23 cellular contexts compared by ENCODE assay signal in the genomic region with DNA sequence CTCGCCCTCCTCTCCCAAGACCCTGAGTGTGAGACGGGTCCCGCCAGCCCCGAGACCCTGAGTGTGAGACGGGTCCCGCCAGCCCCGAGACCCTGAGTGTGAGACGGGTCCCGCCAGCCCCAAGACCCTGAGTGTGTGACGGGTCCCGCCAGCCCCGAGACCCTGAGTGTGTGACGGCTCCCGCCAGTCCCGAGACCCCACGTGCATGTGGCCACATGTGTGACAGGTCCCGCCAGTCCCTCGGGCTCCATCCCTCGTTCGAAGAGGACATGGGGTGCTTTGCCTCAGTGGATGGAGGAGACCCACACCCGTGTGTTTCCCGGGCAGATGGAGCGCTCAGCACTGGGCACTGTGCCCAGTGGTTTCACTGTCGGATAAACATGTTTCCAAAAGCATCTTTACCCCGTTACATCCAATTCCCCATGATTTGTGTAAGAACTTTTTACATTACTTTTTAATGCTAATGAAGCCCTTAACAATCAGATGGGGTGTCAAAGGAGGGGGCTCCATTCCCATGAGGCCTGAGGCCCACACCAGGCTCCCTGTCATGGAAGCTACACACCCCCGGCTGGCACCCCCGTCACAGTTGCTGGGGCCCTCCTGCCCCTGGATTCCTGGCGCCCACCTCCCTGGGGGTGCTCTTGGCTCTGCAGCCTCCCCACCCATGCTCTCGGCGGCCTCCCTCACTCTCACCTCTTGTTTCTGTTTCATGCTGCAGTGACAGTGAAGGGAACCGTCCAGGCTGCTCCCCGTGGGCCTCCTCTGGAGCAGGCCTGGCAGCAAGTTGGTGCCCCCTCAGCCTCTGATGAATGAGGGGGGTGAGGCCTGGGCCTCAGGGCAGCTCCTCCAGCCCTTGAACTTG. TPM values are rescaled to one million over a fixed set of nuclear protein-coding genes. Genes with fewer than 3 reads are reported as not detected.
"Had no signal": no experiment of that assay in that cellular context is flagged by ENCODE, and none has a peak within 500 bp of the region (broad histone marks: within the 10 kb centered on the region; RNA-seq: fewer than 3 reads in every experiment).

No MANE protein-coding gene starts in this region.

- H3K36me3 Mint-ChIP-seq: activated naive CD4-positive, alpha-beta T cell treated with anti-CD3 and anti-CD28 coated beads, Interleukin-2, amount 10 ng/mL, durations not matched to agents 7 days and 5 days had no signal

- H3K27me3 ChIP-seq: thyroid gland had no signal

- H3K27ac ChIP-seq: breast epithelium, thyroid gland had no signal

- H3K9me3 ChIP-seq: breast epithelium, thyroid gland had no signal

- DNase-seq: activated CD4-positive, alpha-beta T cell treated with anti-CD3 and anti-CD28 coated beads, Interleukin-2, amount 50 U/mL, for 1 hour; activated CD4-positive, CD25-positive, alpha-beta regulatory T cell treated with anti-CD3 and anti-CD28 coated beads, Interleukin-2, amount 50 U/mL, for 72 hours; activated CD8-positive, alpha-beta memory T cell treated with anti-CD3 and anti-CD28 coated beads, Interleukin-2, amount 50 U/mL, for 4 hours; activated naive CD4-positive, alpha-beta T cell treated with anti-CD3 and anti-CD28 coated beads, Interleukin-2, amount 10 ng/mL, durations not matched to agents 7 days and 5 days; activated T-cell treated with anti-CD3 and anti-CD28 coated beads, Interleukin-2, amount 50 U/mL, for 4 hours; hippocampal formation; left colon; mammary epithelial cell; nephron progenitor cell; occipital lobe; retina; stimulated activated CD4-positive, alpha-beta T cell treated with anti-CD3 and anti-CD28 coated beads, Interleukin-12 subunit alpha, Interleukin-12 subunit beta, amount 100 ng/mL, for 4 hours; stimulated activated CD4-positive, alpha-beta T cell treated with anti-CD3 and anti-CD28 coated beads, Interleukin-1b, Interleukin-23, amount 100 ng/mL, for 48 hours; stimulated activated CD8-positive, alpha-beta memory T cell treated with anti-CD3 and anti-CD28 coated beads, Interleukin-4, amount 100 ng/mL, for 48 hours; stimulated activated naive CD4-positive, alpha-beta T cell; thyroid gland had no signal

- ATAC-seq: activated T-cell treated with anti-CD3 and anti-CD28 coated beads, Interleukin-2, amount 50 U/mL, for 4 hours; left colon had no signal

- H3K27ac Mint-ChIP-seq: activated naive CD4-positive, alpha-beta T cell treated with anti-CD3 and anti-CD28 coated beads, Interleukin-2, amount 10 ng/mL, durations not matched to agents 7 days and 5 days; T-helper 2 cell treated with Interferon-gamma antibody and Interleukin-4, amounts not matched to agents 5 μg/mL and 100 μg/mL, for 36 hours had no signal

- H3K4me3 Mint-ChIP-seq: activated naive CD4-positive, alpha-beta T cell treated with anti-CD3 and anti-CD28 coated beads, Interleukin-2, amount 10 ng/mL, durations not matched to agents 7 days and 5 days; activated T-cell treated with anti-CD3 and anti-CD28 coated beads, Interleukin-2, amount 50 U/mL, for 4 hours; nephron progenitor cell; T-helper 2 cell treated with Interferon-gamma antibody and Interleukin-4, amounts not matched to agents 5 μg/mL and 100 μg/mL, for 36 hours had no signal

- H3K9me3 Mint-ChIP-seq: activated naive CD4-positive, alpha-beta T cell treated with anti-CD3 and anti-CD28 coated beads, Interleukin-2, amount 10 ng/mL, durations not matched to agents 7 days and 5 days; activated T-cell treated with anti-CD3 and anti-CD28 coated beads, Interleukin-2, amount 50 U/mL, for 4 hours; nephron progenitor cell; T-helper 2 cell treated with Interferon-gamma antibody and Interleukin-4, amounts not matched to agents 5 μg/mL and 100 μg/mL, for 36 hours had no signal

- H3K4me1 ChIP-seq: breast epithelium, thyroid gland had no signal

- H3K36me3 ChIP-seq: breast epithelium, thyroid gland had no signal

- FAIRE-seq: islet of Langerhans had no signal

- H3K4me1 Mint-ChIP-seq: activated naive CD4-positive, alpha-beta T cell treated with anti-CD3 and anti-CD28 coated beads, Interleukin-2, amount 10 ng/mL, durations not matched to agents 7 days and 5 days had no signal

- H3K4me3 ChIP-seq: breast epithelium, thyroid gland had no signal

RNA-seq across cellular contexts. Expression of a gene that starts 48.5 kb away (rescaled TPM):
- total RNA-seq: myocyte, subcutaneous adipose tissue had no signal
- polyA plus RNA-seq: aorta, mammary epithelial cell, urinary bladder had no signal
